15 cellular contexts compared by ENCODE assay signal in genomic region chr10:91953600-91954140, GRCh38.
"Had no signal": no experiment of that assay in that cellular context is flagged by ENCODE, and none has a peak within 500 bp of the region (broad histone marks: within the 10 kb centered on the region; RNA-seq: fewer than 3 reads in every experiment).

No MANE protein-coding gene starts in this region.

- H3K27me3 Mint-ChIP-seq: activated CD4-positive, alpha-beta T cell treated with anti-CD3 and anti-CD28 coated beads, Interleukin-2, amount 10 ng/mL, durations not matched to agents 24 days and 14 days; natural killer cell treated with Interleukin-12 subunit alpha and Interleukin-12 subunit beta and Interleukin-15 and Interleukin-18, amount 100 ng/mL, for 72 hours; type B pancreatic cell had no signal

- ATAC-seq: gastrocnemius medialis; left lung; natural killer cell treated with Interleukin-12 subunit alpha and Interleukin-12 subunit beta and Interleukin-15 and Interleukin-18, amount 100 ng/mL, for 72 hours had no signal

- H3K4me3 Mint-ChIP-seq: activated CD4-positive, alpha-beta T cell treated with anti-CD3 and anti-CD28 coated beads, Interleukin-2, amount 10 ng/mL, durations not matched to agents 24 days and 14 days; natural killer cell treated with Interleukin-12 subunit alpha and Interleukin-12 subunit beta and Interleukin-15 and Interleukin-18, amount 100 ng/mL, for 72 hours; type B pancreatic cell had no signal

- DNase-seq: activated CD4-positive, alpha-beta T cell treated with anti-CD3 and anti-CD28 coated beads, Interleukin-2, amount 10 ng/mL, durations not matched to agents 24 days and 14 days; activated naive CD4-positive, alpha-beta T cell treated with anti-CD3 and anti-CD28 coated beads, Interleukin-2, amount 50 U/mL, for 16 hours; amygdala; dorsolateral prefrontal cortex; gastrocnemius medialis; islet precursor cell; left lung; mesenchymal stem cell; stimulated activated CD4-positive, alpha-beta T cell treated with anti-CD3 and anti-CD28 coated beads, Interleukin-12 subunit alpha, Interleukin-12 subunit beta, amount 100 ng/mL, for 4 hours; stimulated activated naive CD4-positive, alpha-beta T cell treated with Interleukin-2 at 50 U/mL for 16 hours had no signal

- FAIRE-seq: endometrium had no signal

- H3K27ac Mint-ChIP-seq: activated CD4-positive, alpha-beta T cell treated with anti-CD3 and anti-CD28 coated beads, Interleukin-2, amount 10 ng/mL, durations not matched to agents 24 days and 14 days; activated T-helper 2 cell treated with anti-CD3 and anti-CD28 coated beads, Interferon-gamma antibody, Interleukin-2, Interleukin-4, amounts not matched to agents 10 μg/mL and 5 μg/mL and 100 μg/mL, durations not matched to agents 14 hours and 24 hours and 36 hours; natural killer cell treated with Interleukin-12 subunit alpha and Interleukin-12 subunit beta and Interleukin-15 and Interleukin-18, amount 100 ng/mL, for 72 hours; type B pancreatic cell had no signal

- H3K9me3 Mint-ChIP-seq: activated CD4-positive, alpha-beta T cell treated with anti-CD3 and anti-CD28 coated beads, Interleukin-2, amount 10 ng/mL, durations not matched to agents 24 days and 14 days; activated T-helper 2 cell treated with anti-CD3 and anti-CD28 coated beads, Interferon-gamma antibody, Interleukin-2, Interleukin-4, amounts not matched to agents 10 μg/mL and 5 μg/mL and 100 μg/mL, durations not matched to agents 14 hours and 24 hours and 36 hours; natural killer cell treated with Interleukin-12 subunit alpha and Interleukin-12 subunit beta and Interleukin-15 and Interleukin-18, amount 100 ng/mL, for 72 hours; type B pancreatic cell had no signal

- H3K9me3 ChIP-seq: gastrocnemius medialis, left lung, suprapubic skin had no signal

- H3K4me3 ChIP-seq: dorsolateral prefrontal cortex, gastrocnemius medialis, left lung, suprapubic skin had no signal

- H3K4me1 ChIP-seq: left lung, suprapubic skin had no signal

- H3K27me3 ChIP-seq: dorsolateral prefrontal cortex, gastrocnemius medialis, left lung, suprapubic skin had no signal

- H3K27ac ChIP-seq: dorsolateral prefrontal cortex, gastrocnemius medialis, left lung, suprapubic skin had no signal
